ENCODE assay signal across 8 cellular contexts in genomic region chr2:172442072-172442895, GRCh38. TPM values are rescaled to one million over a fixed set of nuclear protein-coding genes. Genes with fewer than 3 reads are reported as not detected.
A peak's percentile ranks its signal among the peaks of the same experiment; 100 is the strongest.
DNase-seq lines count a peak whose midpoint lies in the region; ATAC-seq and TF ChIP-seq lines count a peak whose summit lies in the region.

No MANE protein-coding gene starts in this region.

- TF ChIP-seq EP300 in gastroesophageal sphincter (IDR thresholded peaks at IDR 0.05) = no peak

- no peak overlapping the region for H3K4me3 ChIP-seq in gastroesophageal sphincter

- H3K9me3 ChIP-seq in gastroesophageal sphincter = no peaks in the 10 kb centered on the region

- peak; percentile 62 for ATAC-seq in gastroesophageal sphincter

- H3K36me3 ChIP-seq in gastroesophageal sphincter = no peaks in the 10 kb centered on the region

- peaks cover 7% of the 10 kb centered on the region for H3K27me3 ChIP-seq in gastroesophageal sphincter

- TF ChIP-seq CTCF in gastroesophageal sphincter (IDR thresholded peaks at IDR 0.05) = no peak

- no peak for TF ChIP-seq POLR2A in gastroesophageal sphincter (IDR thresholded peaks at IDR 0.05)

- H3K27ac ChIP-seq in gastroesophageal sphincter = no peak overlapping the region

- peak; percentile 89 for DNase-seq in AG20443 (ENCODE audit: low spot score)
- peak; percentile 99 for DNase-seq in LHCN-M2 (ENCODE audit: low read depth)
- DNase-seq in activated T-cell treated with anti-CD3 and anti-CD28 coated beads for 4 hours = peak; percentile 55
- peak; percentile 37 to 66 for DNase-seq in stimulated activated CD4-positive, alpha-beta T cell treated with anti-CD3 and anti-CD28 coated beads, Interleukin-4, amount 100 ng/mL, for 48 hours (ENCODE audit: low read depth in 2 of 2)
- no peak for DNase-seq in occipital lobe (lab: John Stamatoyannopoulos, UW)
- no peak for DNase-seq in retina
- DNase-seq in germinal center (ENCODE audit: low spot score) = no peak

- peaks cover 0 to 10% (median 0%) of the 10 kb centered on the region in 3 donors for H3K4me1 ChIP-seq in gastroesophageal sphincter

- WGBS in gastroesophageal sphincter (ENCODE audit: low coverage in 1 of 2), 2 donors = 60 to 75% methylated on average over 4 to 7 of the region's 10 CpGs

RNA-seq across cellular contexts. Expression of gene ITGA6, which starts 14.9 kb away (rescaled TPM):
- total RNA-seq in LHCN-M2 (2014; rRNA removed) (67.5 and 98.8 TPM in 2 replicates), gastroesophageal sphincter (10 to 100 TPM; 32.5 to 62.2 (median 48.7) TPM), occipital lobe (32.6 TPM)
- 19.6 TPM for polyA plus RNA-seq in LHCN-M2 (2012)

Comparison
In these comparisons a context has a peak if more than half of its experiments do, and no peak if none do; other contexts are left out.
1. DNase-seq: peak in AG20443 (single experiment), LHCN-M2 (single experiment), activated T-cell treated with anti-CD3 and anti-CD28 coated beads for 4 hours (single experiment) and stimulated activated CD4-positive, alpha-beta T cell treated with anti-CD3 and anti-CD28 coated beads, Interleukin-4, amount 100 ng/mL, for 48 hours (2 of 2); none in occipital lobe (single experiment), retina (single experiment) and germinal center (single experiment).